ENCODE assay signal across 8 cellular contexts in the genomic region with DNA sequence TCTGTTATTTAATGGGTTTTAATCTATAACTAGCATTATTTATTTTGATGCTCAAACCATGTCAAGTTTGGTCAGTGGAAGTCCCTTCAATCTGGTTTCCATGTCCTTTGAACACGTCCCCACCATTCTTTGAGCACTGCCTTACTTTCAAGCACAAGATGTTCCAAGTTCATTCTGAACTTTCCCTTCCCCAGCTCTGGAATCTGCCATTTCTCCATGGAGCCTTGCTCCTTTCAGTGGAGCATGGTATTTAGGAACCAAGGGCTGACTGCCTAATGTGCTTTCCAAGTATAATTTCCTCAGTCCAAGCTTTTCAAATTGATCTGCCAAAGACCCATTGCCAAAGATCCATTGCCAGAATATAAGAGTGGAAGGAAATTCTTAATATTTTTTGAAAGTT. TPM values are rescaled to one million over a fixed set of nuclear protein-coding genes. Genes with fewer than 3 reads are reported as not detected.
A peak's percentile ranks its signal among the peaks of the same experiment; 100 is the strongest.
DNase-seq lines count a peak whose midpoint lies in the region; ATAC-seq, FAIRE-seq and TF ChIP-seq lines count a peak whose summit lies in the region.

No MANE protein-coding gene starts in this region.

- no TSS peak for BruUV-seq in endothelial cell of umbilical vein (replicated peaks; lab: Mats Ljungman, UMichigan)

- H3K27me3 ChIP-seq in OCI-LY3 (ENCODE audit: low read depth, low read length) (no peaks in the 10 kb centered on the region), endothelial cell of umbilical vein (ENCODE audit: control insufficient read depth in 2 of 2, insufficient read depth in 2 of 2, low read length in 2 of 2) (no peaks in the 10 kb centered on the region)

- no peak for ATAC-seq in activated CD4-positive, CD25-positive, alpha-beta regulatory T cell treated with anti-CD3 and anti-CD28 coated beads, Interleukin-2, amount 50 U/mL, for 24 hours

- TF ChIP-seq CTCF in GM12864 (IDR thresholded peaks at IDR 0.05; ENCODE audit: low read depth, low read length, missing control alignments), result no peak
- no peak for TF ChIP-seq CTCF in OCI-LY3 (IDR thresholded peaks at IDR 0.05; ENCODE audit: low read depth, low read length)
- TF ChIP-seq CTCF in endothelial cell of umbilical vein (IDR thresholded peaks at IDR 0.05; ENCODE audit: extremely low read depth in 1 of 2, insufficient read depth in 1 of 2, low read depth in 1 of 2, low read length in 2 of 2), result no peak
- TF ChIP-seq CTCF in lower leg skin (IDR thresholded peaks at IDR 0.05), result no peak
- no peak for TF ChIP-seq CTCF in GM13977 (IDR thresholded peaks at IDR 0.05; ENCODE audit: extremely low read depth, insufficient read depth, missing control alignments)

- POLR2A ChIA-PET in endothelial cell of umbilical vein (lab: Charles Lee), result no interaction called here

- WGBS in lower leg skin, 2 donors, result 53 to 72% methylated on average over 1 of the region's 1 CpG

- H3K36me3 ChIP-seq in OCI-LY3 (replicated peaks; ENCODE audit: low read depth, low read length), result peaks cover 22% of the 10 kb centered on the region
- no peaks in the 10 kb centered on the region for H3K36me3 ChIP-seq in endothelial cell of umbilical vein (ENCODE audit: control insufficient read depth in 2 of 2, extremely low read depth in 1 of 2, insufficient read depth in 2 of 2, low read length in 2 of 2)

- TF ChIP-seq POLR2A in endothelial cell of umbilical vein (IDR thresholded peaks at IDR 0.05; ENCODE audit: low read depth, low read length), result no peak
- TF ChIP-seq POLR2A in lower leg skin (IDR thresholded peaks at IDR 0.05), result no peak

- in situ Hi-C loops in GM13977 (cut with MboI; ENCODE audit: low pct_unique_long_range_greater_than_20kb, low sequenced_read_pairs, unreplicated experiment), result no loop called here

- no peak for DNase-seq in GM12864 (ENCODE audit: low read depth)
- no peak for DNase-seq in endothelial cell of umbilical vein (ENCODE audit: low read depth, low spot score)
- DNase-seq in pons (ENCODE audit: low spot score), result peak; percentile 12
- no peak for DNase-seq in lower leg skin (ENCODE audit: low spot score in 2 of 2)
- DNase-seq in NCI-H2029 (lab: John Stamatoyannopoulos, UW), result no peak
- no peak for DNase-seq in GM13977 (ENCODE audit: low spot score)

- dilution Hi-C loops in endothelial cell of umbilical vein (cut with MboI; ENCODE audit: extremely low pct_ligation_motif_present, low sequenced_read_pairs), result no loop called here

- H3K9me3 ChIP-seq in OCI-LY3 (ENCODE audit: insufficient read depth, low read length) (no peaks in the 10 kb centered on the region), endothelial cell of umbilical vein (replicated peaks; ENCODE audit: control insufficient read depth, insufficient read depth, low read length) (no peaks in the 10 kb centered on the region)

- H3K4me1 ChIP-seq in OCI-LY3 (ENCODE audit: low read length) (peaks cover 12% of the 10 kb centered on the region), endothelial cell of umbilical vein (ENCODE audit: control insufficient read depth, extremely low read depth, insufficient read depth, low read length) (peaks cover 11% of the 10 kb centered on the region)

- H3K4me2 ChIP-seq in OCI-LY3 (ENCODE audit: low read length) (peak overlapping the region; percentile 84), endothelial cell of umbilical vein (ENCODE audit: insufficient read depth, low read length) (peak overlapping the region; percentile 59)

- H4K20me1 ChIP-seq in OCI-LY3 (ENCODE audit: insufficient read depth, low read length) (peaks cover 7% of the 10 kb centered on the region; the same call in 1 of the 2 replicates), endothelial cell of umbilical vein (replicated peaks; ENCODE audit: control insufficient read depth, extremely low read depth, insufficient read depth, low read length) (no peaks in the 10 kb centered on the region)

- no peak for FAIRE-seq in endothelial cell of umbilical vein (lab: Jason Lieb, UNC)

- H3K9ac ChIP-seq in OCI-LY3 (ENCODE audit: low read length) (peak overlapping the region; percentile 87), endothelial cell of umbilical vein (replicated peaks; ENCODE audit: extremely low read depth, insufficient read depth, low read length) (no peak overlapping the region)

- no peak overlapping the region for H2AFZ ChIP-seq in OCI-LY3 (ENCODE audit: low read depth, low read length)
- no peak overlapping the region for H2AFZ ChIP-seq in endothelial cell of umbilical vein (ENCODE audit: low read depth, low read length)

- CTCF ChIA-PET in endothelial cell of umbilical vein (lab: Charles Lee), result interaction anchor here (1.5 kb wide), 1 partner anchor 25 kb away, joined by 6 read pairs; a partner anchor contains a TSS

- H3K4me3 ChIP-seq in GM12864 (ENCODE audit: low read depth, low read length) (peak overlapping the region; percentile 79), OCI-LY3 (ENCODE audit: low read length) (peak overlapping the region; percentile 86), endothelial cell of umbilical vein (replicated peaks in 1 of 3; ENCODE audit: insufficient read depth in 1 of 3, low read depth in 1 of 3, low read length in 3 of 3) (peak overlapping the region in 1 of 3 experiments; percentile 70), lower leg skin (ENCODE audit: low read depth, poor library complexity, severe bottlenecking) (no peak overlapping the region)

- no peaks in the 10 kb centered on the region for H3K9me1 ChIP-seq in endothelial cell of umbilical vein (replicated peaks; ENCODE audit: control insufficient read depth, extremely low read depth, insufficient read depth, low read length)

- H3K27ac ChIP-seq in OCI-LY3 (ENCODE audit: low read length), result no peak overlapping the region
- no peak overlapping the region for H3K27ac ChIP-seq in endothelial cell of umbilical vein (ENCODE audit: insufficient read depth, low read depth, low read length)

- H3K79me2 ChIP-seq in OCI-LY3 (ENCODE audit: low read length) (peaks cover 50% of the 10 kb centered on the region), endothelial cell of umbilical vein (ENCODE audit: control insufficient read depth, insufficient read depth, low read length) (peaks cover 4% of the 10 kb centered on the region)

- intact Hi-C loops in endothelial cell of umbilical vein (cut with micrococcal nuclease) (loop anchor here (1.0 kb wide), 1 partner anchor 24 kb away; a partner anchor contains a TSS), lower leg skin (cut with DNase I; ENCODE audit: low total_unique reads) (no loop called here)

TF ChIP-seq in endothelial cell of umbilical vein, 7 proteins besides CTCF, POLR2A, EP300 and RAD21:
- TF ChIP-seq, protein P1, sequence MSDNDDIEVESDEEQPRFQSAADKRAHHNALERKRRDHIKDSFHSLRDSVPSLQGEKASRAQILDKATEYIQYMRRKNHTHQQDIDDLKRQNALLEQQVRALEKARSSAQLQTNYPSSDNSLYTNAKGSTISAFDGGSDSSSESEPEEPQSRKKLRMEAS (IDR thresholded peaks at IDR 0.05; ENCODE audit: insufficient read depth, insufficient read length), result no peak
- TF ChIP-seq JUN (IDR thresholded peaks at IDR 0.05; ENCODE audit: borderline replicate concordance, insufficient read depth, insufficient read length, low read depth) (no peak), FOS (IDR thresholded peaks at IDR 0.05; ENCODE audit: borderline replicate concordance, insufficient read depth, low read length) (no peak), EZH2 (IDR thresholded peaks at IDR 0.05; ENCODE audit: borderline replicate concordance, low read depth, low read length, severe bottlenecking) (no peak)
TF ChIP-seq in endothelial cell of umbilical vein: peak in this region for 0.

RNA-seq across cellular contexts. Expression of a gene that starts 1.1 kb away (rescaled TPM):
- total RNA-seq in endothelial cell of umbilical vein (4.3 and 4.4 TPM in 2 replicates), lower leg skin (1 to 10 TPM in 2 of 4 donors, under 1 TPM in 2; 0.30 to 4.8 (median 1.4) TPM)
- polyA plus RNA-seq in endothelial cell of umbilical vein, result 0.33 and 1.0 TPM in 2 replicates
- polyA plus RNA-seq in endothelial cell of umbilical vein (2011; cell fraction: cytosol; rRNA removed), result 0.62 and 0.90 TPM in 2 replicates
- polyA plus RNA-seq in endothelial cell of umbilical vein (2011; cell fraction: nucleus; rRNA removed), result 2.9 and 3.1 TPM in 2 replicates
- polyA plus RNA-seq in endothelial cell of umbilical vein (2012), result 1.1 and 1.4 TPM in 2 replicates
- 3.6 and 10.2 TPM in 2 replicates for polyA minus RNA-seq in endothelial cell of umbilical vein
- polyA minus RNA-seq in endothelial cell of umbilical vein (2011; cell fraction: cytosol; rRNA and poly(A)+ RNA removed), result 1.2 TPM
- 4.0 and 4.9 TPM in 2 replicates for polyA minus RNA-seq in endothelial cell of umbilical vein (2011; cell fraction: nucleus; rRNA and poly(A)+ RNA removed)

RNA-seq across cellular contexts. Expression of a gene that starts 24.8 kb away (rescaled TPM):
- total RNA-seq in endothelial cell of umbilical vein, result 110 and 114 TPM in 2 replicates
- 110 and 125 TPM in 2 replicates for polyA plus RNA-seq in endothelial cell of umbilical vein
- polyA plus RNA-seq in endothelial cell of umbilical vein (2011; cell fraction: cytosol; rRNA removed), result 114 and 117 TPM in 2 replicates
- polyA plus RNA-seq in endothelial cell of umbilical vein (2011; cell fraction: nucleus; rRNA removed), result 132 and 137 TPM in 2 replicates
- 125 and 163 TPM in 2 replicates for polyA plus RNA-seq in endothelial cell of umbilical vein (2012)
- 43.8 and 48.3 TPM in 2 replicates for polyA minus RNA-seq in endothelial cell of umbilical vein
- polyA minus RNA-seq in endothelial cell of umbilical vein (2011; cell fraction: cytosol; rRNA and poly(A)+ RNA removed), result 48.4 TPM
- 28.5 and 30.2 TPM in 2 replicates for polyA minus RNA-seq in endothelial cell of umbilical vein (2011; cell fraction: nucleus; rRNA and poly(A)+ RNA removed)
- 10 to 100 TPM; 78.0 to 92.5 (median 87.7) TPM for total RNA-seq in lower leg skin
